ENCODE assay signal across 29 cellular contexts in genomic region chr6:85868685-85869084, GRCh38.
"Had no signal": no experiment of that assay in that cellular context is flagged by ENCODE, and none has a peak within 500 bp of the region (broad histone marks: within the 10 kb centered on the region; RNA-seq: fewer than 3 reads in every experiment).

No MANE protein-coding gene starts in this region.

- H3K4me3 Mint-ChIP-seq: dendritic cell treated with granulocyte-macrophage colony-stimulating factor and Interleukin-4, amounts not matched to agents 40 ng/mL and 50 ng/mL, for 4 days; effector memory CD8-positive, alpha-beta T cell; endodermal cell had no signal

- H3K4me1 Mint-ChIP-seq: endodermal cell had no signal

- H3K27ac ChIP-seq: colonic mucosa, dorsolateral prefrontal cortex, epithelial cell of prostate, esophagus muscularis mucosa, esophagus squamous epithelium, foreskin keratinocyte, gastrocnemius medialis, heart left ventricle, heart right ventricle had no signal

- DNase-seq: colonic mucosa; cortex of kidney; dermis blood vessel endothelial cell; dorsolateral prefrontal cortex; effector CD4-positive, alpha-beta T cell; effector CD8-positive, alpha-beta T cell; effector memory CD4-positive, alpha-beta T cell; effector memory CD8-positive, alpha-beta T cell; endodermal cell; erythroblast; esophagus squamous epithelium; foreskin fibroblast; foreskin keratinocyte; foreskin melanocyte; gastrocnemius medialis; glutamatergic neuron; head of caudate nucleus; heart left ventricle; heart right ventricle had no signal

- H3K9me3 ChIP-seq: colonic mucosa, esophagus muscularis mucosa, esophagus squamous epithelium, gastrocnemius medialis, gastroesophageal sphincter had no signal

- H3K36me3 ChIP-seq: colonic mucosa, esophagus muscularis mucosa, esophagus squamous epithelium, gastrocnemius medialis, gastroesophageal sphincter, heart left ventricle, heart right ventricle had no signal

- H3K27ac Mint-ChIP-seq: dendritic cell treated with granulocyte-macrophage colony-stimulating factor and Interleukin-4, amounts not matched to agents 40 ng/mL and 50 ng/mL, for 4 days; effector memory CD8-positive, alpha-beta T cell; endodermal cell had no signal

- H3K4me1 ChIP-seq: colonic mucosa, foreskin keratinocyte had no signal

- FAIRE-seq: colon, endometrium, endothelial cell of umbilical vein, frontal cortex had no signal

- H3K27me3 Mint-ChIP-seq: dendritic cell treated with granulocyte-macrophage colony-stimulating factor and Interleukin-4, amounts not matched to agents 40 ng/mL and 50 ng/mL, for 4 days had no signal

- H3K4me3 ChIP-seq: colonic mucosa, coronary artery, dorsolateral prefrontal cortex, esophagus muscularis mucosa, esophagus squamous epithelium, gastrocnemius medialis, gastroesophageal sphincter, heart left ventricle, heart right ventricle had no signal

- H3K27me3 ChIP-seq: colonic mucosa, esophagus muscularis mucosa, esophagus squamous epithelium, foreskin keratinocyte, gastrocnemius medialis, gastroesophageal sphincter, heart left ventricle, heart right ventricle had no signal

- ATAC-seq: effector memory CD8-positive, alpha-beta T cell; esophagus mucosa; foreskin keratinocyte; gastrocnemius medialis; gastroesophageal sphincter; heart left ventricle; heart right ventricle had no signal
